ENCODE assay signal across 1 cellular context in genomic region chr6:112087136-112087908, GRCh38.
A peak's percentile ranks its signal among the peaks of the same experiment; 100 is the strongest.
TF ChIP-seq lines count a peak whose summit lies in the region.

FAM229B (plus strand) TSS chr6:112087591; CDS start chr6:112099284, 11,693 bp downstream.
TUBE1 (minus strand) TSS chr6:112087482; CDS start chr6:112087434, 48 bp downstream.

TF ChIP-seq in K562, 482 proteins besides CTCF, POLR2A, EP300 and RAD21 (continued from another document and continues in another):
- TF ChIP-seq NKRF (IDR thresholded peaks at IDR 0.05; ENCODE audit: borderline replicate concordance) (peak; percentile 78; the same call in 1 of the 2 replicates), ZNF316 (IDR thresholded peaks at IDR 0.05) (no peak), RBBP5 (IDR thresholded peaks at IDR 0.05; ENCODE audit: borderline replicate concordance, insufficient read depth, low read length, poor library complexity, severe bottlenecking) (peak; percentile 94), EP400 (IDR thresholded peaks at IDR 0.05) (peak; percentile 89), TFAP4 (CRISPR knock-in tag; IDR thresholded peaks at IDR 0.05; ENCODE audit: borderline replicate concordance) (no peak; the same call in 1 of the 2 replicates), UBTF (IDR thresholded peaks at IDR 0.05; ENCODE audit: borderline replicate concordance in 1 of 2, low read depth in 2 of 2, low read length in 2 of 2) (peak in 1 of 2 experiments; percentile 20; a peak in 1 of 4 replicates), MAFK (IDR thresholded peaks at IDR 0.05; ENCODE audit: low read length) (no peak), ARID3B (CRISPR knock-in tag; IDR thresholded peaks at IDR 0.05; ENCODE audit: borderline replicate concordance) (no peak), HNRNPUL1 (IDR thresholded peaks at IDR 0.05; ENCODE audit: low read length) (no peak), BHLHE40 (IDR thresholded peaks at IDR 0.05; ENCODE audit: low read length) (no peak), ZNF445 (CRISPR knock-in tag; IDR thresholded peaks at IDR 0.05; ENCODE audit: low read depth) (no peak), ID3 (CRISPR knock-in tag; IDR thresholded peaks at IDR 0.05) (no peak), ID3 (tag; IDR thresholded peaks at IDR 0.05) (no peak; the same call in 1 of the 2 replicates), ZNF24 (IDR thresholded peaks at IDR 0.05) (peak; percentile 85), PHB (CRISPR knock-in tag; IDR thresholded peaks at IDR 0.05) (no peak), ETV1 (tag; conservative IDR thresholded peaks at IDR 0.05; ENCODE audit: low read depth) (no peak), NR4A1 (CRISPR knock-in tag; IDR thresholded peaks at IDR 0.05) (no peak), NR4A1 (tag; IDR thresholded peaks at IDR 0.05) (no peak), BRF1 (IDR thresholded peaks at IDR 0.05; ENCODE audit: borderline replicate concordance, extremely low read depth, insufficient read length) (no peak), MTA3 (IDR thresholded peaks at IDR 0.05; ENCODE audit: borderline replicate concordance) (peak; percentile 39; the same call in 1 of the 2 replicates), RBM15 (IDR thresholded peaks at IDR 0.05; ENCODE audit: insufficient read depth, low read length) (no peak), PRDM10 (IDR thresholded peaks at IDR 0.05; ENCODE audit: partially characterized antibody) (peak; percentile 97), ARID1B (IDR thresholded peaks at IDR 0.05) (no peak), XRCC4 (IDR thresholded peaks at IDR 0.05; ENCODE audit: extremely low read depth, insufficient read depth, insufficient read length) (no peak), RB1 (IDR thresholded peaks at IDR 0.05; ENCODE audit: low read depth) (0 out of 2 replicates have a peak, but pooled peaks have one; percentile 27), NRF1 (conservative IDR thresholded peaks at IDR 0.05 in 1 of 2, IDR thresholded peaks at IDR 0.05 in 1 of 2) (peak; percentile 88 to 90), CHD2 (IDR thresholded peaks at IDR 0.05; ENCODE audit: low read depth, low read length) (no peak), HDAC2 (IDR thresholded peaks at IDR 0.05) (0 out of 2 replicates have a peak, but pooled peaks have one; percentile 50), ZNF311 (CRISPR knock-in tag; IDR thresholded peaks at IDR 0.05) (no peak), MEF2A (IDR thresholded peaks at IDR 0.05; ENCODE audit: control insufficient read depth, low read depth, low read length) (no peak), MTA1 (IDR thresholded peaks at IDR 0.05; ENCODE audit: borderline replicate concordance) (peak; percentile 13; the same call in 1 of the 2 replicates), PKNOX1 (IDR thresholded peaks at IDR 0.05) (peak; percentile 59; the same call in 1 of the 2 replicates), HMBOX1 (IDR thresholded peaks at IDR 0.05) (no peak), FOXA1 (IDR thresholded peaks at IDR 0.05; ENCODE audit: borderline replicate concordance) (no peak), L3MBTL2 (IDR thresholded peaks at IDR 0.05) (no peak), E2F4 (CRISPR knock-in tag; IDR thresholded peaks at IDR 0.05; ENCODE audit: low read depth) (no peak; the same call in 1 of the 2 replicates), ZFX (CRISPR knock-in tag; IDR thresholded peaks at IDR 0.05) (peak; percentile 59), GATAD2A (IDR thresholded peaks at IDR 0.05) (0 out of 2 replicates have a peak, but pooled peaks have one; percentile 51), SAP30 (IDR thresholded peaks at IDR 0.05; ENCODE audit: borderline replicate concordance, insufficient read depth, low read depth, low read length, poor library complexity, severe bottlenecking) (peak; percentile 75), HDAC8 (tag; IDR thresholded peaks at IDR 0.05) (no peak), CHCHD3 (CRISPR knock-in tag; IDR thresholded peaks at IDR 0.05) (no peak), ZFP36 (IDR thresholded peaks at IDR 0.05; ENCODE audit: low read depth, low read length, partially characterized antibody) (no peak), HDAC1 (IDR thresholded peaks at IDR 0.05) (peak in 1 of 2 experiments; percentile 78; a peak in 1 of 4 replicates), CEBPB (tag; IDR thresholded peaks at IDR 0.05) (no peak), HSF4 (CRISPR knock-in tag; IDR thresholded peaks at IDR 0.05; ENCODE audit: borderline replicate concordance) (no peak), IFI16 (CRISPR knock-in tag; IDR thresholded peaks at IDR 0.05) (no peak), YY1 (IDR thresholded peaks at IDR 0.05; ENCODE audit: borderline replicate concordance in 1 of 3, control insufficient read depth in 1 of 3, extremely low read depth in 1 of 3, insufficient read depth in 3 of 3, insufficient read length in 1 of 3, insufficient replicate concordance in 2 of 3, low read depth in 1 of 3, low read length in 2 of 3) (peak in 2 of 3 experiments; percentile 54 to 72), ZKSCAN3 (CRISPR knock-in tag; IDR thresholded peaks at IDR 0.05) (no peak), DIDO1 (tag; IDR thresholded peaks at IDR 0.05; ENCODE audit: low read depth) (no peak), RBFOX2 (IDR thresholded peaks at IDR 0.05; ENCODE audit: low read depth, low read length) (peak; percentile 94), ZKSCAN8 (CRISPR knock-in tag; IDR thresholded peaks at IDR 0.05) (no peak), VEZF1 (CRISPR knock-in tag; IDR thresholded peaks at IDR 0.05) (no peak), MAZ (CRISPR knock-in tag; conservative IDR thresholded peaks at IDR 0.05 in 1 of 2, IDR thresholded peaks at IDR 0.05 in 1 of 2) (peak in 1 of 2 experiments; percentile 52; a peak in 1 of 4 replicates), ZC3H4 (CRISPR knock-in tag; IDR thresholded peaks at IDR 0.05; ENCODE audit: borderline replicate concordance) (no peak), MCM5 (IDR thresholded peaks at IDR 0.05; ENCODE audit: low read depth) (no peak)
